In the genomic region with DNA sequence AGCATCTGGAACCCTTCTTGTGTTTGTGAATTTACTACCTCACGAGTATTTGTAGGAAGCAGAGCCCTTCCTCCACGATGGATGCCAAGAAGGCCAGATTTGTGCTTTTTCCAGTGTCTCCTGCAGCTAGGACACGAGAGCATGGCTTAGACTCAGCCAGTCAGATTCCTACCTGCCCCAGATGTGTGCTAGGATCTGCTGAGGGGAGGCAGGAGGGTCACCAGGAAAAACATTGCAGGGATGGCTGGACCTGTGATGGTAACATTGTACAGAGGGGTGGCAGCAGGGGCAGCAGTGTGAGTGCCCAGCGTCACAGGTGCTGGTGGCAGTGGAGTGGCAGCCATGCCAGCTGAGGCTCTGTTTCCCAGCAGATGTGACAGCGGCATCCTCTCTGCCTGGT, we compare ENCODE assay signal across 20 cellular contexts.
"Had no signal": no experiment of that assay in that cellular context is flagged by ENCODE, and none has a peak within 500 bp of the region (broad histone marks: within the 10 kb centered on the region; RNA-seq: fewer than 3 reads in every experiment).

No MANE protein-coding gene starts in this region.

- H3K27ac ChIP-seq: coronary artery, gastrocnemius medialis, left lung, pancreas, right lobe of liver, thoracic aorta, tibial nerve had no signal

- H3K9me3 ChIP-seq: gastrocnemius medialis, left lung, pancreas, right lobe of liver, thoracic aorta, tibial nerve had no signal

- H3K4me3 ChIP-seq: coronary artery, gastrocnemius medialis, left lung, pancreas, right lobe of liver, thoracic aorta, tibial nerve had no signal

- DNase-seq: effector memory CD8-positive, alpha-beta T cell; erythroblast; gastrocnemius medialis; kidney; left cardiac atrium; left lung; mesenchymal stem cell; midbrain; nephron progenitor cell; occipital lobe; pancreas; retina; right lobe of liver; small intestine; stimulated activated CD4-positive, alpha-beta T cell treated with anti-CD3 and anti-CD28 coated beads, Interleukin-15, amount 100 ng/mL, for 24 hours; stimulated activated CD4-positive, alpha-beta T cell treated with anti-CD3 and anti-CD28 coated beads, Interleukin-2, amount 100 ng/mL, for 48 hours; stimulated activated naive B cell treated with anti-CD40 and anti-IgM and Interleukin-4, amounts not matched to agents 10 μg/mL and 1 μg/mL and 100 μg/mL, for 72 hours had no signal

- H3K27me3 ChIP-seq: gastrocnemius medialis, left lung, pancreas, right lobe of liver had no signal

- H3K36me3 ChIP-seq: gastrocnemius medialis, left lung, pancreas, right lobe of liver, thoracic aorta, tibial nerve had no signal

- H3K4me1 ChIP-seq: pancreas, tibial nerve had no signal
